1 cellular context compared by ENCODE assay signal in the genomic region with DNA sequence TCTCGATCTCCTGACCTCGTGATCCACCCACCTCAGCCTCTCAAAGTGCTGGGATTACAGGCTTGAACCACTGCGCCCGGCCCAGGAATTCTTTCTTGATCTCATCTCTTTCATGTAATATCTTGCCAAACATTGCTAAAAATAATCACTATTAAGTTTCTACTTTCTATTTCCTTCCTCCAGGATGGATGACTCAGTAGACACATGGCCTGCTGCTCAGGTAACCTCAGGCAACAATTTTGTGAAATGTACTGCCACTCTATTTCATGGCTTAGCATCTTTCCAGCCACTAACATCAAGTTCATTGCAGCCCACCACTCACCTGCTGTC.
TF ChIP-seq lines count a peak whose summit lies in the region.

No MANE protein-coding gene starts in this region.

TF ChIP-seq in endothelial cell of umbilical vein, 7 proteins besides CTCF, POLR2A, EP300 and RAD21:
- TF ChIP-seq JUN (IDR thresholded peaks at IDR 0.05; ENCODE audit: borderline replicate concordance, insufficient read depth, insufficient read length, low read depth) = peak; percentile 42
- no peak for TF ChIP-seq GATA2 (IDR thresholded peaks at IDR 0.05; ENCODE audit: insufficient read depth, insufficient read length, low read depth, low read length)
- peak; percentile 39 for TF ChIP-seq FOS (IDR thresholded peaks at IDR 0.05; ENCODE audit: borderline replicate concordance, insufficient read depth, low read length)
